ENCODE assay signal across 22 cellular contexts in the genomic region with DNA sequence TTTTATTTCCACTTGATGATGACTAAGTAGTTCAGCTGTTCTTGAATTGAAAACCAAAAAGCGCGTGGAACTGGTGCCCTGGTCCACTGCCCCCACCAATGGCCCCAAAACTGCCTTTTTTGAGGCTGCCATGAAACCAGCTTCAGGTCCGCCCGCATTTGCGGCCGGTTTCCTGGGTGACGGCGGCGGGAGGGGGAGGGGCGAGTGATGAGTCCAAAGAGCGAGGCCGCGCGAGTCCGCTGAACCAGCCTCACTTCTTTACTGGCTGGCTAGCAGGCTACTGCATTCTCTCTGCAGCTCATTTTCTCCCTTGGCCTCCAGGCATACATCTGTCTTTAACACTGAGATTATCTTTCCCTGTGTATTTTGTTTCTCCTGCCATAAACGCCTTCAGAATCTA.
"Had no signal": no experiment of that assay in that cellular context is flagged by ENCODE, and none has a peak within 500 bp of the region (broad histone marks: within the 10 kb centered on the region; RNA-seq: fewer than 3 reads in every experiment).

No MANE protein-coding gene starts in this region.

- H3K27me3 Mint-ChIP-seq: activated CD4-positive, alpha-beta T cell treated with anti-CD3 and anti-CD28 coated beads for 36 hours; activated naive CD8-positive, alpha-beta T cell treated with anti-CD3 and anti-CD28 coated beads, Interleukin-2, amount 10 ng/mL, durations not matched to agents 7 days and 5 days had no signal

- H3K36me3 Mint-ChIP-seq: activated naive CD8-positive, alpha-beta T cell treated with anti-CD3 and anti-CD28 coated beads, Interleukin-2, amount 10 ng/mL, durations not matched to agents 7 days and 5 days had no signal

- H3K36me3 ChIP-seq: adrenal gland, breast epithelium had no signal

- H3K4me1 ChIP-seq: adrenal gland, breast epithelium had no signal

- H3K27ac ChIP-seq: adrenal gland, breast epithelium, VCaP had no signal

- H3K4me3 Mint-ChIP-seq: activated CD4-positive, alpha-beta memory T cell treated with anti-CD3 and anti-CD28 coated beads, Interleukin-2, amount 10 ng/mL, durations not matched to agents 7 days and 5 days; activated CD4-positive, alpha-beta T cell treated with anti-CD3 and anti-CD28 coated beads for 36 hours; activated naive CD8-positive, alpha-beta T cell treated with anti-CD3 and anti-CD28 coated beads, Interleukin-2, amount 10 ng/mL, durations not matched to agents 7 days and 5 days had no signal

- H3K4me1 Mint-ChIP-seq: activated CD4-positive, alpha-beta memory T cell treated with anti-CD3 and anti-CD28 coated beads, Interleukin-2, amount 10 ng/mL, durations not matched to agents 7 days and 5 days; activated CD4-positive, alpha-beta T cell treated with anti-CD3 and anti-CD28 coated beads for 36 hours; activated naive CD8-positive, alpha-beta T cell treated with anti-CD3 and anti-CD28 coated beads, Interleukin-2, amount 10 ng/mL, durations not matched to agents 7 days and 5 days had no signal

- H3K27ac Mint-ChIP-seq: activated CD4-positive, alpha-beta memory T cell treated with anti-CD3 and anti-CD28 coated beads, Interleukin-2, amount 10 ng/mL, durations not matched to agents 7 days and 5 days; activated CD4-positive, alpha-beta T cell treated with anti-CD3 and anti-CD28 coated beads for 36 hours; activated naive CD8-positive, alpha-beta T cell treated with anti-CD3 and anti-CD28 coated beads, Interleukin-2, amount 10 ng/mL, durations not matched to agents 7 days and 5 days had no signal

- DNase-seq: activated CD4-positive, alpha-beta memory T cell treated with anti-CD3 and anti-CD28 coated beads, Interleukin-2, amount 10 ng/mL, durations not matched to agents 7 days and 5 days; activated CD4-positive, alpha-beta T cell treated with anti-CD3 and anti-CD28 coated beads for 36 hours; activated CD4-positive, alpha-beta T cell treated with anti-CD3 and anti-CD28 coated beads, Interleukin-2, amount 50 U/mL, for 1 hour; activated CD8-positive, alpha-beta memory T cell treated with anti-CD3 and anti-CD28 coated beads, Interleukin-2, amount 50 U/mL, for 4 hours; activated naive CD4-positive, alpha-beta T cell treated with anti-CD3 and anti-CD28 coated beads, Interleukin-2, amount 50 U/mL, for 16 hours; activated naive CD8-positive, alpha-beta T cell treated with anti-CD3 and anti-CD28 coated beads, Interleukin-2, amount 10 ng/mL, durations not matched to agents 7 days and 5 days; adrenal gland; anterior cingulate cortex; caudate nucleus; Karpas-422; NCI-H1105 treated with DMSO at 0.1 percent for 48 hours; NCI-H1436 treated with DMSO at 0.1 percent for 48 hours; NCI-H1930; NCI-H2171 treated with DMSO at 0.1 percent for 48 hours; NCI-H345; NCI-H510A; NCI-H526 treated with DMSO at 0.1 percent for 48 hours; NCI-H82; SIG-M5; T-helper 1 cell had no signal

- ATAC-seq: activated CD4-positive, alpha-beta T cell treated with anti-CD3 and anti-CD28 coated beads for 36 hours had no signal

- H3K27me3 ChIP-seq: adrenal gland, breast epithelium had no signal

- H3K9me3 ChIP-seq: adrenal gland, breast epithelium had no signal

- H3K9me3 Mint-ChIP-seq: activated CD4-positive, alpha-beta memory T cell treated with anti-CD3 and anti-CD28 coated beads, Interleukin-2, amount 10 ng/mL, durations not matched to agents 7 days and 5 days; activated naive CD8-positive, alpha-beta T cell treated with anti-CD3 and anti-CD28 coated beads, Interleukin-2, amount 10 ng/mL, durations not matched to agents 7 days and 5 days had no signal

- H3K4me3 ChIP-seq: adrenal gland, breast epithelium had no signal
